In genomic region chr17:75601057-75601987, GRCh38 we compare ENCODE assay signal across 1 cellular context.
TF ChIP-seq lines count a peak whose summit lies in the region.

No MANE protein-coding gene starts in this region.

TF ChIP-seq in WTC11, 78 proteins besides CTCF, POLR2A, EP300 and RAD21 (continued from another document):
- 0 out of 2 replicates have a peak, but pooled peaks have one; percentile 20 for TF ChIP-seq ETV6 (CRISPR knock-in tag; IDR thresholded peaks at IDR 0.05)
- TF ChIP-seq, protein P1, sequence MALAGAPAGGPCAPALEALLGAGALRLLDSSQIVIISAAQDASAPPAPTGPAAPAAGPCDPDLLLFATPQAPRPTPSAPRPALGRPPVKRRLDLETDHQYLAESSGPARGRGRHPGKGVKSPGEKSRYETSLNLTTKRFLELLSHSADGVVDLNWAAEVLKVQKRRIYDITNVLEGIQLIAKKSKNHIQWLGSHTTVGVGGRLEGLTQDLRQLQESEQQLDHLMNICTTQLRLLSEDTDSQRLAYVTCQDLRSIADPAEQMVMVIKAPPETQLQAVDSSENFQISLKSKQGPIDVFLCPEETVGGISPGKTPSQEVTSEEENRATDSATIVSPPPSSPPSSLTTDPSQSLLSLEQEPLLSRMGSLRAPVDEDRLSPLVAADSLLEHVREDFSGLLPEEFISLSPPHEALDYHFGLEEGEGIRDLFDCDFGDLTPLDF (CRISPR knock-in tag; IDR thresholded peaks at IDR 0.05): no peak
- no peak for TF ChIP-seq TEAD4 (CRISPR knock-in tag; IDR thresholded peaks at IDR 0.05)
- TF ChIP-seq, protein P2, sequence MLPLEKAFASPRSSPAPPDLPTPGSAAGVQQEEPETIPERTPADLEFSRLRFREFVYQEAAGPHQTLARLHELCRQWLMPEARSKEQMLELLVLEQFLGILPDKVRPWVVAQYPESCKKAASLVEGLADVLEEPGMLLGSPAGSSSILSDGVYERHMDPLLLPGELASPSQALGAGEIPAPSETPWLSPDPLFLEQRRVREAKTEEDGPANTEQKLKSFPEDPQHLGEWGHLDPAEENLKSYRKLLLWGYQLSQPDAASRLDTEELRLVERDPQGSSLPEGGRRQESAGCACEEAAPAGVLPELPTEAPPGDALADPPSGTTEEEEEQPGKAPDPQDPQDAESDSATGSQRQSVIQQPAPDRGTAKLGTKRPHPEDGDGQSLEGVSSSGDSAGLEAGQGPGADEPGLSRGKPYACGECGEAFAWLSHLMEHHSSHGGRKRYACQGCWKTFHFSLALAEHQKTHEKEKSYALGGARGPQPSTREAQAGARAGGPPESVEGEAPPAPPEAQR (CRISPR knock-in tag; IDR thresholded peaks at IDR 0.05): no peak
- no peak for TF ChIP-seq ZBTB43 (CRISPR knock-in tag; IDR thresholded peaks at IDR 0.05)
- no peak for TF ChIP-seq NFE2L1 (CRISPR knock-in tag; IDR thresholded peaks at IDR 0.05)
- TF ChIP-seq ERG (CRISPR knock-in tag; IDR thresholded peaks at IDR 0.05): no peak
- TF ChIP-seq ZNF219 (CRISPR knock-in tag; IDR thresholded peaks at IDR 0.05; ENCODE audit: borderline replicate concordance): no peak
- TF ChIP-seq, protein P3, sequence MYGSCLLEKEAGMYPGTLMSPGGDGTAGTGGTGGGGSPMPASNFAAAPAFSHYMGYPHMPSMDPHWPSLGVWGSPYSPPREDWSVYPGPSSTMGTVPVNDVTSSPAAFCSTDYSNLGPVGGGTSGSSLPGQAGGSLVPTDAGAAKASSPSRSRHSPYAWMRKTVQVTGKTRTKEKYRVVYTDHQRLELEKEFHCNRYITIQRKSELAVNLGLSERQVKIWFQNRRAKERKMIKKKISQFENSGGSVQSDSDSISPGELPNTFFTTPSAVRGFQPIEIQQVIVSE (CRISPR knock-in tag; IDR thresholded peaks at IDR 0.05; ENCODE audit: borderline replicate concordance): no peak
- no peak for TF ChIP-seq ESRRA (CRISPR knock-in tag; IDR thresholded peaks at IDR 0.05; ENCODE audit: borderline replicate concordance)
- TF ChIP-seq, protein P4, sequence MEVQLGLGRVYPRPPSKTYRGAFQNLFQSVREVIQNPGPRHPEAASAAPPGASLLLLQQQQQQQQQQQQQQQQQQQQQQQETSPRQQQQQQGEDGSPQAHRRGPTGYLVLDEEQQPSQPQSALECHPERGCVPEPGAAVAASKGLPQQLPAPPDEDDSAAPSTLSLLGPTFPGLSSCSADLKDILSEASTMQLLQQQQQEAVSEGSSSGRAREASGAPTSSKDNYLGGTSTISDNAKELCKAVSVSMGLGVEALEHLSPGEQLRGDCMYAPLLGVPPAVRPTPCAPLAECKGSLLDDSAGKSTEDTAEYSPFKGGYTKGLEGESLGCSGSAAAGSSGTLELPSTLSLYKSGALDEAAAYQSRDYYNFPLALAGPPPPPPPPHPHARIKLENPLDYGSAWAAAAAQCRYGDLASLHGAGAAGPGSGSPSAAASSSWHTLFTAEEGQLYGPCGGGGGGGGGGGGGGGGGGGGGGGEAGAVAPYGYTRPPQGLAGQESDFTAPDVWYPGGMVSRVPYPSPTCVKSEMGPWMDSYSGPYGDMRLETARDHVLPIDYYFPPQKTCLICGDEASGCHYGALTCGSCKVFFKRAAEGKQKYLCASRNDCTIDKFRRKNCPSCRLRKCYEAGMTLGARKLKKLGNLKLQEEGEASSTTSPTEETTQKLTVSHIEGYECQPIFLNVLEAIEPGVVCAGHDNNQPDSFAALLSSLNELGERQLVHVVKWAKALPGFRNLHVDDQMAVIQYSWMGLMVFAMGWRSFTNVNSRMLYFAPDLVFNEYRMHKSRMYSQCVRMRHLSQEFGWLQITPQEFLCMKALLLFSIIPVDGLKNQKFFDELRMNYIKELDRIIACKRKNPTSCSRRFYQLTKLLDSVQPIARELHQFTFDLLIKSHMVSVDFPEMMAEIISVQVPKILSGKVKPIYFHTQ (CRISPR knock-in tag; IDR thresholded peaks at IDR 0.05): no peak
- peak; percentile 93 for TF ChIP-seq GTF2I (CRISPR knock-in tag; conservative IDR thresholded peaks at IDR 0.05)
- no peak; the same call in 1 of the 2 replicates for TF ChIP-seq MAX (CRISPR knock-in tag; IDR thresholded peaks at IDR 0.05)
